17 cellular contexts compared by ENCODE assay signal in genomic region chr12:47791874-47792273, GRCh38.
"Had no signal": no experiment of that assay in that cellular context is flagged by ENCODE, and none has a peak within 500 bp of the region (broad histone marks: within the 10 kb centered on the region; RNA-seq: fewer than 3 reads in every experiment).

No MANE protein-coding gene starts in this region.

- H3K36me3 ChIP-seq: neural progenitor cell had no signal

- H3K27ac ChIP-seq: brain microvascular endothelial cell, neural progenitor cell, pancreas, testis, upper lobe of right lung had no signal

- H3K4me3 ChIP-seq: esophagus squamous epithelium, neural progenitor cell, pancreas, testis, upper lobe of right lung had no signal

- DNase-seq: activated CD4-positive, alpha-beta T cell treated with anti-CD3 and anti-CD28 coated beads, Interleukin-2, amount 50 U/mL, for 48 hours; activated CD4-positive, CD25-positive, alpha-beta regulatory T cell treated with anti-CD3 and anti-CD28 coated beads, Interleukin-2, amount 50 U/mL, for 72 hours; activated CD8-positive, alpha-beta memory T cell treated with anti-CD3 and anti-CD28 coated beads, Interleukin-2, amount 50 U/mL, for 4 hours; brain microvascular endothelial cell; cortex of kidney; effector CD4-positive, alpha-beta T cell; esophagus squamous epithelium; hippocampal formation; stimulated activated CD4-positive, alpha-beta T cell treated with anti-CD3 and anti-CD28 coated beads, Interleukin-4, amount 100 ng/mL, for 4 hours; stimulated activated CD8-positive, alpha-beta memory T cell treated with anti-CD3 and anti-CD28 coated beads, Interleukin-4, amount 100 ng/mL, for 48 hours; T-helper 1 cell; T1000; testis; upper lobe of right lung had no signal

- ATAC-seq: pancreas, SK-N-SH treated with all-trans-retinoic acid at 6 μM for 48 hours, upper lobe of right lung had no signal

- H3K4me1 ChIP-seq: neural progenitor cell, pancreas, testis, upper lobe of right lung had no signal

- H3K27me3 ChIP-seq: brain microvascular endothelial cell, esophagus squamous epithelium, neural progenitor cell, pancreas, testis, upper lobe of right lung had no signal

- H3K9me3 ChIP-seq: esophagus squamous epithelium, pancreas, testis, upper lobe of right lung had no signal
